In the genomic region with DNA sequence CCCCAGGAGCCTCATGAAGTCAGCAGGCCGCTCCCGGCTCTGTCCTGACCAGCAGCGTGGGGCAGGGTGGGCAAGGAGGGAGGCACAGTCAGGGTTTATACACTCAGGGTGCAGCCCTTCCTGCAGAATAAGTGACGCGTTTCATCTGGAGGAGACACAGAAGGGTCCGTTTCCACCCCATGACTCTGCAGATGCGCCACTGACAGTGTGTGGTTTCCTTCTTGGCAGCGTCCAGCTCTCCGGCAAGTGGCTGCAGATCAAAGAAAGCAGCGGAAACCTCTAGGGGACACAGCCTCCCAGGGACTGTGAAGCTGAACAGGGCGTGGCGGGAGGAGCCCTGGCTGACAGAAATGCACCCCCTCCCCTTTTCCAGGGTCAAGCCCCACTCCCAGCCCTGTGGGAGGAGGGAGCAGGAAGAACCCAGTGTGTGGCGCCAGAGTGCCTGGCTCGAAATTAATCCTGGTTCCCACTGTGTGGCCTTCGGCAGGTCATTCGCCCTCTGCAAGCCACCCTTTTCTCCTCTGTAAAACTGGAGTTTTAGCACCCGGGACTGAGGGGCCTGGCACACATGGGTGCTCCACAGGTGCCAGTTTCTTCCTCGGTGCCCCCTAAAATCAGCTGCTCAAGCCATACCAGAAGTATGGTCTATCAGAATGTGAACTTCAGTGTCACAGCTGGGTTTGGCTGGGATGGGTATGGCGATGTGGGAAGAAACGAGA, we compare ENCODE assay signal across 9 cellular contexts.
A peak's percentile ranks its signal among the peaks of the same experiment; 100 is the strongest.
DNase-seq lines count a peak whose midpoint lies in the region; ATAC-seq and TF ChIP-seq lines count a peak whose summit lies in the region.
"Had no signal": no experiment of that assay in that cellular context is flagged by ENCODE, and none has a peak within 500 bp of the region (broad histone marks: within the 10 kb centered on the region; RNA-seq: fewer than 3 reads in every experiment).

No MANE protein-coding gene starts in this region.

- peaks cover 26% of the 10 kb centered on the region for H3K4me1 Mint-ChIP-seq in stimulated activated effector memory CD8-positive, alpha-beta T cell treated with anti-CD3 and anti-CD28 coated beads, Interleukin-12 subunit alpha, Interleukin-12 subunit beta, amount 100 ng/mL, for 72 hours

- H3K4me1 ChIP-seq in Loucy (ENCODE audit: insufficient read depth, low read length, poor library complexity, severe bottlenecking) (peaks cover 20% of the 10 kb centered on the region), adipocyte (ENCODE audit: control insufficient read depth, insufficient read depth, low read length) (peaks cover 22% of the 10 kb centered on the region)

- H3F3A ChIP-seq in Loucy (ENCODE audit: low read depth) = no peaks in the 10 kb centered on the region

- H3K27me3 ChIP-seq in Loucy (ENCODE audit: insufficient read depth, low read length, poor library complexity, severe bottlenecking) (no peaks in the 10 kb centered on the region), adipocyte (replicated peaks; ENCODE audit: control insufficient read depth, insufficient read depth, low read length) (no peaks in the 10 kb centered on the region)

- no peaks in the 10 kb centered on the region for H3K9me2 ChIP-seq in Loucy (replicated peaks; ENCODE audit: low read depth, low read length)

- H3K4me3 ChIP-seq in Loucy (ENCODE audit: low read length, poor library complexity, severe bottlenecking) (peak overlapping the region; percentile 56), adipocyte (ENCODE audit: low read length) (peak overlapping the region; percentile 43)

- H3K9ac ChIP-seq in Loucy (ENCODE audit: low read depth, low read length, poor library complexity, severe bottlenecking) (peak overlapping the region; percentile 42), adipocyte (ENCODE audit: low read length) (peak overlapping the region; percentile 39)

- H3K36me3 Mint-ChIP-seq in stimulated activated effector memory CD8-positive, alpha-beta T cell treated with anti-CD3 and anti-CD28 coated beads, Interleukin-12 subunit alpha, Interleukin-12 subunit beta, amount 100 ng/mL, for 72 hours = no peaks in the 10 kb centered on the region

- peak overlapping the region; percentile 87 for H3K27ac Mint-ChIP-seq in stimulated activated effector memory CD8-positive, alpha-beta T cell treated with anti-CD3 and anti-CD28 coated beads, Interleukin-12 subunit alpha, Interleukin-12 subunit beta, amount 100 ng/mL, for 72 hours
- H3K27ac Mint-ChIP-seq: IgD-negative memory B cell had no signal

- ATAC-seq in stimulated activated effector memory CD8-positive, alpha-beta T cell treated with anti-CD3 and anti-CD28 coated beads, Interleukin-12 subunit alpha, Interleukin-12 subunit beta, amount 100 ng/mL, for 72 hours = peak; percentile 84
- no peak for ATAC-seq in GM18858 (IDR thresholded peaks at IDR 0.05; ENCODE audit: unreplicated experiment)
- ATAC-seq in HG03196 (IDR thresholded peaks at IDR 0.05; ENCODE audit: unreplicated experiment) = no peak

- no peaks in the 10 kb centered on the region for H4K20me1 ChIP-seq in Loucy (ENCODE audit: insufficient read depth, low read length, poor library complexity, severe bottlenecking)

- H2AFZ ChIP-seq in Loucy (ENCODE audit: low read length) = no peak overlapping the region

- no peaks in the 10 kb centered on the region for H3K9me3 Mint-ChIP-seq in stimulated activated effector memory CD8-positive, alpha-beta T cell treated with anti-CD3 and anti-CD28 coated beads, Interleukin-12 subunit alpha, Interleukin-12 subunit beta, amount 100 ng/mL, for 72 hours

- TF ChIP-seq CTCF in Loucy (conservative IDR thresholded peaks at IDR 0.05; ENCODE audit: low read length) = peak; percentile 23; the same call in 1 of the 2 replicates

- H3K9me3 ChIP-seq in Loucy (ENCODE audit: insufficient read depth, low read depth, low read length) (peaks cover 11% of the 10 kb centered on the region; the same call in 1 of the 2 replicates), adipocyte (ENCODE audit: control insufficient read depth, low read length) (no peaks in the 10 kb centered on the region)

- peak overlapping the region; percentile 67 for H3K4me2 ChIP-seq in Loucy (ENCODE audit: low read depth, low read length, poor library complexity, severe bottlenecking)

- no peaks in the 10 kb centered on the region for H3K36me3 ChIP-seq in Loucy (ENCODE audit: insufficient read depth, low read length)
- H3K36me3 ChIP-seq in adipocyte (ENCODE audit: control insufficient read depth, insufficient read depth, low read length, severe bottlenecking) = no peaks in the 10 kb centered on the region

- H3K4me3 Mint-ChIP-seq in stimulated activated effector memory CD8-positive, alpha-beta T cell treated with anti-CD3 and anti-CD28 coated beads, Interleukin-12 subunit alpha, Interleukin-12 subunit beta, amount 100 ng/mL, for 72 hours = peak overlapping the region; percentile 65

- DNase-seq in ELF-1 (ENCODE audit: low read depth, low spot score) = peak; percentile 84
- DNase-seq in adipocyte (ENCODE audit: low read depth) = peak; percentile 51
- peak; percentile 53 for DNase-seq in iPS-NIHi7 (ENCODE audit: extremely low spot score)
- DNase-seq in stimulated activated effector memory CD8-positive, alpha-beta T cell treated with anti-CD3 and anti-CD28 coated beads, Interleukin-12 subunit alpha, Interleukin-12 subunit beta, amount 100 ng/mL, for 72 hours (ENCODE audit: low spot score in 2 of 2) = no peak
- no peak for DNase-seq in NCI-H2107 treated with DMSO at 0.1 percent for 48 hours (lab: John Stamatoyannopoulos, UW; ENCODE audit: unreplicated experiment)

- no peaks in the 10 kb centered on the region for H3K79me2 ChIP-seq in Loucy (ENCODE audit: insufficient read depth, low read length)

Comparison
In these comparisons a context has a peak if more than half of its experiments do, and no peak if none do; other contexts are left out.
1. DNase-seq: peak in ELF-1 (single experiment), adipocyte (single experiment) and iPS-NIHi7 (single experiment); none in stimulated activated effector memory CD8-positive, alpha-beta T cell treated with anti-CD3 and anti-CD28 coated beads, Interleukin-12 subunit alpha, Interleukin-12 subunit beta, amount 100 ng/mL, for 72 hours (0 of 2) and NCI-H2107 treated with DMSO at 0.1 percent for 48 hours (single experiment).